In genomic region chr6:144353871-144354314, GRCh38 we compare ENCODE assay signal across 10 cellular contexts.
DNase-seq lines count a peak whose midpoint lies in the region; ATAC-seq and TF ChIP-seq lines count a peak whose summit lies in the region.
"Had no signal": no experiment of that assay in that cellular context is flagged by ENCODE, and none has a peak within 500 bp of the region (broad histone marks: within the 10 kb centered on the region; RNA-seq: fewer than 3 reads in every experiment).

No MANE protein-coding gene starts in this region.

- H3K9ac ChIP-seq in MM.1S (ENCODE audit: low read length), result no peak overlapping the region

- H3K79me2 ChIP-seq in MM.1S (ENCODE audit: low read length), result peaks cover 48% of the 10 kb centered on the region

- no peaks in the 10 kb centered on the region for H3K27me3 Mint-ChIP-seq in activated CD8-positive, alpha-beta memory T cell treated with anti-CD3 and anti-CD28 coated beads, Interleukin-2, amount 10 ng/mL, durations not matched to agents 7 days and 5 days
- no peaks in the 10 kb centered on the region for H3K27me3 Mint-ChIP-seq in Caco-2 (ENCODE audit: insufficient read depth, unreplicated experiment)

- H3K27ac ChIP-seq in MM.1S (ENCODE audit: low read length), result peak overlapping the region; percentile 57; the same call in 1 of the 2 replicates

- H3K27me3 ChIP-seq in MM.1S (replicated peaks; ENCODE audit: insufficient read depth, low read length) (no peaks in the 10 kb centered on the region), Caco-2 (replicated peaks; ENCODE audit: control insufficient read depth, insufficient read depth, low read length) (no peaks in the 10 kb centered on the region)

- no peak overlapping the region for H2AFZ ChIP-seq in MM.1S (ENCODE audit: low read length)

- peaks cover 64% of the 10 kb centered on the region for H3K4me1 Mint-ChIP-seq in activated CD8-positive, alpha-beta memory T cell treated with anti-CD3 and anti-CD28 coated beads, Interleukin-2, amount 10 ng/mL, durations not matched to agents 7 days and 5 days
- H3K4me1 Mint-ChIP-seq in Caco-2 (ENCODE audit: low read depth, unreplicated experiment), result peaks cover 6% of the 10 kb centered on the region

- BruUV-seq in Caco-2 (replicated peaks; lab: Mats Ljungman, UMichigan), result no TSS peak

- no peaks in the 10 kb centered on the region for H3K36me3 ChIP-seq in MM.1S (replicated peaks; ENCODE audit: insufficient read depth, low read length)
- H3K36me3 ChIP-seq in Caco-2 (ENCODE audit: control insufficient read depth, insufficient read depth, low read length), result no peaks in the 10 kb centered on the region

- peaks cover 35% of the 10 kb centered on the region for H3K4me1 ChIP-seq in MM.1S (ENCODE audit: low read length)
- H3K4me1 ChIP-seq in Caco-2, result no peaks in the 10 kb centered on the region; the same call in 1 of the 2 replicates

- H3K4me3 ChIP-seq in MM.1S (ENCODE audit: low read length) (no peak overlapping the region; the same call in 1 of the 2 replicates), Caco-2 (ENCODE audit: low read depth, low read length) (no peak overlapping the region)

- DNase-seq in activated CD8-positive, alpha-beta memory T cell treated with anti-CD3 and anti-CD28 coated beads, Interleukin-2, amount 10 ng/mL, durations not matched to agents 7 days and 5 days, result peak; percentile 81
- DNase-seq in activated CD8-positive, alpha-beta memory T cell treated with anti-CD3 and anti-CD28 coated beads, Interleukin-2, amount 50 U/mL, for 4 hours, result no peak
- DNase-seq in MM.1S (peak; percentile 65), Caco-2 (no peak), NCI-H774 (lab: John Stamatoyannopoulos, UW) (no peak), DMS153 (lab: John Stamatoyannopoulos, UW) (no peak)
- no peak for DNase-seq in stimulated activated naive CD8-positive, alpha-beta T cell treated with anti-CD3 and anti-CD28 coated beads, Interleukin-15, Interleukin-2, amounts not matched to agents 100 U/mL and 50 U/mL, for 24 hours
- DNase-seq: activated CD4-positive, alpha-beta T cell treated with anti-CD3 and anti-CD28 coated beads for 4 hours; NCI-H524 treated with DMSO at 0.1 percent for 48 hours had no signal

- no peaks in the 10 kb centered on the region for H3K9me2 ChIP-seq in MM.1S (replicated peaks; ENCODE audit: insufficient read depth, low read length)

- no peaks in the 10 kb centered on the region for H4K20me1 ChIP-seq in MM.1S (ENCODE audit: insufficient read depth, low read length)

- peaks cover 21% of the 10 kb centered on the region for H3K36me3 Mint-ChIP-seq in activated CD8-positive, alpha-beta memory T cell treated with anti-CD3 and anti-CD28 coated beads, Interleukin-2, amount 10 ng/mL, durations not matched to agents 7 days and 5 days
- H3K36me3 Mint-ChIP-seq in Caco-2 (ENCODE audit: insufficient read depth, unreplicated experiment), result peaks cover 6% of the 10 kb centered on the region

- H3K9me3 ChIP-seq in MM.1S (replicated peaks; ENCODE audit: insufficient read depth, low read length) (no peaks in the 10 kb centered on the region), Caco-2 (no peaks in the 10 kb centered on the region)

- CTCF ChIA-PET in activated CD8-positive, alpha-beta memory T cell treated with anti-CD3 and anti-CD28 coated beads, Interleukin-2, amount 10 ng/mL, durations not matched to agents 7 days and 5 days (lab: Charles Lee), result no interaction called here
- CTCF ChIA-PET in Caco-2 (lab: Charles Lee), result no interaction called here

- H3K27ac Mint-ChIP-seq in activated CD8-positive, alpha-beta memory T cell treated with anti-CD3 and anti-CD28 coated beads, Interleukin-2, amount 10 ng/mL, durations not matched to agents 7 days and 5 days, result peak overlapping the region; percentile 97
- no peak overlapping the region for H3K27ac Mint-ChIP-seq in Caco-2 (ENCODE audit: unreplicated experiment)

- peaks cover 23% of the 10 kb centered on the region for H3F3A ChIP-seq in MM.1S (ENCODE audit: insufficient read depth, low read length)

- ATAC-seq in activated CD8-positive, alpha-beta memory T cell treated with anti-CD3 and anti-CD28 coated beads, Interleukin-2, amount 10 ng/mL, durations not matched to agents 7 days and 5 days, result peak; percentile 67
- ATAC-seq in HG02571 (IDR thresholded peaks at IDR 0.05; ENCODE audit: unreplicated experiment), result peak; percentile 93
- peak; percentile 66 for ATAC-seq in stimulated activated naive CD8-positive, alpha-beta T cell treated with anti-CD3 and anti-CD28 coated beads, Interleukin-15, Interleukin-2, amounts not matched to agents 100 U/mL and 50 U/mL, for 24 hours

- intact Hi-C loops in Caco-2 (cut with micrococcal nuclease; ENCODE audit: unreplicated experiment), result loop anchor here (5.0 kb wide), 1 partner anchor 122 kb away; no protein-coding TSS in a partner anchor

- no peak for TF ChIP-seq CTCF in MM.1S (IDR thresholded peaks at IDR 0.05; ENCODE audit: low read length)
- no peak for TF ChIP-seq CTCF in Caco-2 (IDR thresholded peaks at IDR 0.05; ENCODE audit: insufficient read depth in 1 of 2, low read depth in 1 of 2, low read length in 1 of 2, severe bottlenecking in 1 of 2, unreplicated experiment in 1 of 2)

- POLR2A ChIA-PET in Caco-2 (lab: Charles Lee), result no interaction called here

- no peaks in the 10 kb centered on the region for H3K9me3 Mint-ChIP-seq in activated CD8-positive, alpha-beta memory T cell treated with anti-CD3 and anti-CD28 coated beads, Interleukin-2, amount 10 ng/mL, durations not matched to agents 7 days and 5 days (ENCODE audit: low read depth)
- no peaks in the 10 kb centered on the region for H3K9me3 Mint-ChIP-seq in Caco-2 (ENCODE audit: unreplicated experiment)

- peak overlapping the region; percentile 36 for H3K4me2 ChIP-seq in MM.1S (ENCODE audit: low read depth, low read length)

- H3K4me3 Mint-ChIP-seq in activated CD8-positive, alpha-beta memory T cell treated with anti-CD3 and anti-CD28 coated beads, Interleukin-2, amount 10 ng/mL, durations not matched to agents 7 days and 5 days, result peak overlapping the region; percentile 71
- no peak overlapping the region for H3K4me3 Mint-ChIP-seq in Caco-2 (ENCODE audit: unreplicated experiment)

Comparison
In these comparisons a context has a peak if more than half of its experiments do, and no peak if none do; other contexts are left out.
1. DNase-seq: peak in activated CD8-positive, alpha-beta memory T cell treated with anti-CD3 and anti-CD28 coated beads, Interleukin-2, amount 10 ng/mL, durations not matched to agents 7 days and 5 days (single experiment) and MM.1S (single experiment); none in activated CD8-positive, alpha-beta memory T cell treated with anti-CD3 and anti-CD28 coated beads, Interleukin-2, amount 50 U/mL, for 4 hours (single experiment), stimulated activated naive CD8-positive, alpha-beta T cell treated with anti-CD3 and anti-CD28 coated beads, Interleukin-15, Interleukin-2, amounts not matched to agents 100 U/mL and 50 U/mL, for 24 hours (single experiment), Caco-2 (0 of 2), NCI-H774 (single experiment) and DMS153 (single experiment).
2. Peak in every context shown above with its lines, with median percentiles within 50 percentile points of each other: ATAC-seq.